In the genomic region with DNA sequence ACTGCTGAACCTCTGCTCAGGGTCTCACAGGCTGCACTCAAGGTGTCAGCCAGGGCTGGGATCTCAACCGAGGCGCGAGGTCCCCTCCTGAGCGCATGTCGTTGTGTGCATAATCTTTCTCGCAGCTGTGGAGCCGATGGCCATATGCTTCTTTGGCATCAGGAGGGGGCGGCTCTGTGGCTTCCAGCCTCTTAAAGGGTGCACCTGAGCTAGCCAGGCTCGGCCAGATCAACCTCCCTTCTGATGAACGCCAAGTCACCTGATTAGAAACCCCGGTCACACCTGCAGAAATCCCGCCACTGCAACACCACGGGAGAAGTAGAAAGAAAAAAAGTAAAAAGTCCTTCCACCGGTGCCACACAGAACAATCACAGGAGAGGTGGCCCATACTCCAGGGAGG, we compare ENCODE assay signal across 30 cellular contexts. TPM values are rescaled to one million over a fixed set of nuclear protein-coding genes. Genes with fewer than 3 reads are reported as not detected.
DNase-seq lines count a peak whose midpoint lies in the region; ATAC-seq and TF ChIP-seq lines count a peak whose summit lies in the region.
"Had no signal": no experiment of that assay in that cellular context is flagged by ENCODE, and none has a peak within 500 bp of the region (broad histone marks: within the 10 kb centered on the region; RNA-seq: fewer than 3 reads in every experiment).

No MANE protein-coding gene starts in this region.

- H2BK15ac ChIP-seq in neuronal stem cell (ENCODE audit: low read length): no peak overlapping the region

- H3K9ac ChIP-seq in OCI-LY3 (ENCODE audit: low read length): no peak overlapping the region
- no peak overlapping the region for H3K9ac ChIP-seq in neuronal stem cell (ENCODE audit: low read depth, low read length, poor library complexity)

- H3K4me2 ChIP-seq in OCI-LY3 (ENCODE audit: low read length): peak overlapping the region; percentile 39
- no peak overlapping the region for H3K4me2 ChIP-seq in neuronal stem cell (ENCODE audit: insufficient read depth, low read length, poor library complexity, severe bottlenecking)
- H3K4me2 ChIP-seq: PC-9 had no signal

- no peak overlapping the region for H3K4ac ChIP-seq in neuronal stem cell (ENCODE audit: low read length)

- H3K36me3 ChIP-seq in OCI-LY3 (replicated peaks; ENCODE audit: low read depth, low read length) (no peaks in the 10 kb centered on the region), neuronal stem cell (replicated peaks in 1 of 2; ENCODE audit: control insufficient read depth in 2 of 2, insufficient read depth in 2 of 2, low read length in 2 of 2) (peaks cover 2 to 8% of the 10 kb centered on the region in 2 donors), H7 (replicated peaks; ENCODE audit: control insufficient read depth, insufficient read depth, low read length) (no peaks in the 10 kb centered on the region), SJCRH30 (no peaks in the 10 kb centered on the region)
- H3K36me3 ChIP-seq: right lobe of liver had no signal

- H3K79me1 ChIP-seq in neuronal stem cell (ENCODE audit: low read depth, low read length): peaks cover 2% of the 10 kb centered on the region

- no peak overlapping the region for H3K14ac ChIP-seq in neuronal stem cell (ENCODE audit: low read length)

- no peak for ATAC-seq in GM18498 (IDR thresholded peaks at IDR 0.05; ENCODE audit: unreplicated experiment)
- ATAC-seq: left cardiac atrium had no signal

- H3K4me1 ChIP-seq in OCI-LY3 (ENCODE audit: low read length) (peaks cover 39% of the 10 kb centered on the region), neuronal stem cell (ENCODE audit: control insufficient read depth in 2 of 2, insufficient read depth in 1 of 2, low read depth in 1 of 2, low read length in 2 of 2) (peaks cover 0 to 7% of the 10 kb centered on the region in 2 donors), SJCRH30 (peaks cover 5% of the 10 kb centered on the region; the same call in 1 of the 2 replicates)
- H3K4me1 ChIP-seq: right lobe of liver, tibial nerve had no signal

- TF ChIP-seq CTCF in OCI-LY3 (IDR thresholded peaks at IDR 0.05; ENCODE audit: low read depth, low read length): no peak

- no peak overlapping the region for H3K18ac ChIP-seq in neuronal stem cell (ENCODE audit: low read length)

- H3K27me3 ChIP-seq in OCI-LY3 (ENCODE audit: low read depth, low read length): peaks cover 3% of the 10 kb centered on the region; the same call in 1 of the 2 replicates
- no peaks in the 10 kb centered on the region for H3K27me3 ChIP-seq in neuronal stem cell (ENCODE audit: control insufficient read depth in 3 of 3, insufficient read depth in 3 of 3, low read depth in 1 of 3, low read length in 3 of 3)
- H3K27me3 ChIP-seq in H7 (ENCODE audit: control insufficient read depth, insufficient read depth, low read length): no peaks in the 10 kb centered on the region
- H3K27me3 ChIP-seq in SJCRH30: peaks cover 8% of the 10 kb centered on the region; the same call in 1 of the 2 replicates

- H2BK120ac ChIP-seq in neuronal stem cell (ENCODE audit: low read depth, low read length): no peak overlapping the region

- no peaks in the 10 kb centered on the region for H4K20me1 ChIP-seq in OCI-LY3 (ENCODE audit: insufficient read depth, low read length)

- no peaks in the 10 kb centered on the region for H3K79me2 ChIP-seq in OCI-LY3 (ENCODE audit: low read length)

- no CpG with 5 or more reads among the region's 14 CpGs for WGBS in neuronal stem cell (ENCODE audit: extremely low coverage in 2 of 2, insufficient read length in 2 of 2, insufficient replicate concordance in 1 of 2), 2 donors

- no peak overlapping the region for H2AFZ ChIP-seq in OCI-LY3 (ENCODE audit: low read depth, low read length)
- peak overlapping the region; percentile 68 for H2AFZ ChIP-seq in neuronal stem cell (ENCODE audit: low read length)
- H2AFZ ChIP-seq: PC-9 had no signal

- no peak overlapping the region for H4K91ac ChIP-seq in neuronal stem cell (ENCODE audit: low read depth, low read length, poor library complexity)

- no peak overlapping the region for H3K27ac ChIP-seq in OCI-LY3 (ENCODE audit: low read length)
- H3K27ac ChIP-seq in neuronal stem cell (replicated peaks; ENCODE audit: low read length): no peak overlapping the region
- H3K27ac ChIP-seq in SJCRH30: no peak overlapping the region
- H3K27ac ChIP-seq: PC-9, right lobe of liver, stomach, tibial nerve had no signal

- H3K9me3 ChIP-seq in OCI-LY3 (ENCODE audit: insufficient read depth, low read length) (no peaks in the 10 kb centered on the region), neuronal stem cell (replicated peaks in 1 of 2; ENCODE audit: control insufficient read depth in 2 of 2, insufficient read depth in 1 of 2, low read depth in 1 of 2, low read length in 2 of 2) (no peaks in the 10 kb centered on the region), SJCRH30 (replicated peaks) (no peaks in the 10 kb centered on the region)
- H3K9me3 ChIP-seq: right lobe of liver, stomach, tibial nerve had no signal

- H2BK12ac ChIP-seq in neuronal stem cell (ENCODE audit: low read length): no peak overlapping the region

- H3K4me3 ChIP-seq in OCI-LY3 (ENCODE audit: low read length) (no peak overlapping the region), neuronal stem cell (ENCODE audit: low read length in 2 of 2) (no peak overlapping the region), H7 (ENCODE audit: insufficient read depth, low read depth, low read length) (no peak overlapping the region), SJCRH30 (no peak overlapping the region)
- H3K4me3 ChIP-seq: PC-9, right lobe of liver, stomach, tibial nerve had no signal

- H4K8ac ChIP-seq in neuronal stem cell (ENCODE audit: low read depth, low read length): no peak overlapping the region

- H2BK5ac ChIP-seq in neuronal stem cell (ENCODE audit: low read length): no peak overlapping the region

- H3K23ac ChIP-seq in neuronal stem cell (ENCODE audit: low read depth, low read length, poor library complexity): no peak overlapping the region

- H2AK5ac ChIP-seq in neuronal stem cell (ENCODE audit: low read depth, low read length): no peak overlapping the region

- DNase-seq in DMS79 treated with DMSO at 0.1 percent for 48 hours (lab: John Stamatoyannopoulos, UW) (peak; percentile 45), DMS79 (lab: John Stamatoyannopoulos, UW) (no peak), NAMALWA (ENCODE audit: low spot score) (peak; percentile 65), neuronal stem cell (ENCODE audit: low spot score) (no peak), H7 (no peak), SJCRH30 (no peak)
- DNase-seq: 8988T; activated CD4-positive, alpha-beta T cell treated with anti-CD3 and anti-CD28 coated beads for 48 hours; AML-193; anterior cingulate cortex; COR-L47; dermis blood vessel endothelial cell; head of caudate nucleus; KG1; left cardiac atrium; MV-4-11; naive B cell; NCI-H2081 treated with DMSO at 0.1 percent for 48 hours; NCI-H748 treated with DMSO at 0.1 percent for 48 hours; PC-9; SIG-M5; stomach had no signal

RNA-seq across cellular contexts. Expression of a gene that starts 9.8 kb away (rescaled TPM):
- polyA plus RNA-seq in neuronal stem cell (2013, experiment 1 of 2): 3.8 TPM
- polyA plus RNA-seq in neuronal stem cell (2013, experiment 2 of 2): 3.9 TPM
- 17.6 and 20.9 TPM in 2 replicates for total RNA-seq in H7 (2014; rRNA removed; shearing (Covaris generic))
- 13.8 and 14.9 TPM in 2 replicates for total RNA-seq in SJCRH30 (2014; rRNA removed; shearing (Covaris generic))
- total RNA-seq: cardiac septum; dermis blood vessel endothelial cell; left cardiac atrium; mesenteric fat pad; right lobe of liver; T-helper 1 cell treated with Interleukin-12 subunit alpha and Interleukin-12 subunit beta and Interleukin-4 antibody, amounts not matched to agents 30 ng/mL and 1 ng/mL, for 36 hours; tibial nerve had no signal

RNA-seq across cellular contexts. Expression of a gene that starts 14.9 kb away (rescaled TPM):
- 17.5 TPM for polyA plus RNA-seq in neuronal stem cell (2013, experiment 1 of 2)
- 16.7 TPM for polyA plus RNA-seq in neuronal stem cell (2013, experiment 2 of 2)
- 62.6 and 65.6 TPM in 2 replicates for total RNA-seq in H7 (2014; rRNA removed; shearing (Covaris generic))
- 28.1 and 34.1 TPM in 2 replicates for total RNA-seq in SJCRH30 (2014; rRNA removed; shearing (Covaris generic))

RNA-seq across cellular contexts. Expression of a gene that starts 26.0 kb away (rescaled TPM):
- 28.8 TPM for polyA plus RNA-seq in neuronal stem cell (2013, experiment 1 of 2)
- polyA plus RNA-seq in neuronal stem cell (2013, experiment 2 of 2): 28.3 TPM
- total RNA-seq in H7 (2014; rRNA removed; shearing (Covaris generic)): 85.4 and 94.0 TPM in 2 replicates
- total RNA-seq in SJCRH30 (2014; rRNA removed; shearing (Covaris generic)): 34.8 and 45.8 TPM in 2 replicates

RNA-seq across cellular contexts. Expression of a gene that starts 42.5 kb away (rescaled TPM):
- polyA plus RNA-seq in neuronal stem cell (2013, experiment 1 of 2): 8.3 TPM
- 8.3 TPM for polyA plus RNA-seq in neuronal stem cell (2013, experiment 2 of 2)
- total RNA-seq in H7 (2014; rRNA removed; shearing (Covaris generic)): 22.7 and 33.5 TPM in 2 replicates
- total RNA-seq in SJCRH30 (2014; rRNA removed; shearing (Covaris generic)): 9.1 and 9.7 TPM in 2 replicates

RNA-seq across cellular contexts. Expression of a gene that starts 58.5 kb away (rescaled TPM):
- not detected for polyA plus RNA-seq in neuronal stem cell (2013, experiment 1 of 2)
- not detected for polyA plus RNA-seq in neuronal stem cell (2013, experiment 2 of 2)
- total RNA-seq in H7 (2014; rRNA removed; shearing (Covaris generic)): 0.21 and 0.48 TPM in 2 replicates
- total RNA-seq in SJCRH30 (2014; rRNA removed; shearing (Covaris generic)): not detected in 2 replicates
- total RNA-seq: dermis blood vessel endothelial cell, G401, mesenteric fat pad, stomach had no signal

Comparison
In these comparisons a context has a peak if more than half of its experiments do, and no peak if none do; other contexts are left out.
1. DNase-seq: peak in DMS79 treated with DMSO at 0.1 percent for 48 hours (single experiment) and NAMALWA (single experiment); none in DMS79 (single experiment), neuronal stem cell (single experiment), H7 (single experiment) and SJCRH30 (0 of 2).